16 cellular contexts compared by ENCODE assay signal in genomic region chr1:89834078-89834704, GRCh38.
"Had no signal": no experiment of that assay in that cellular context is flagged by ENCODE, and none has a peak within 500 bp of the region (broad histone marks: within the 10 kb centered on the region; RNA-seq: fewer than 3 reads in every experiment).

No MANE protein-coding gene starts in this region.

- H3K9me3 Mint-ChIP-seq: activated CD4-positive, alpha-beta memory T cell treated with anti-CD3 and anti-CD28 coated beads, Interleukin-2, amount 10 ng/mL, durations not matched to agents 7 days and 5 days; activated naive CD4-positive, alpha-beta T cell treated with anti-CD3 and anti-CD28 coated beads, Interleukin-2, amount 50 U/mL, for 24 hours; activated T-cell treated with anti-CD3 and anti-CD28 coated beads, Interleukin-2, amount 50 U/mL, for 4 hours; mesothelial cell of epicardium; T-cell had no signal

- H3K9ac ChIP-seq: SK-N-SH had no signal

- H3K4me3 ChIP-seq: prostate gland, testis had no signal

- H3K27me3 ChIP-seq: testis had no signal

- H3K9me2 ChIP-seq: SK-N-SH had no signal

- H3K4me1 ChIP-seq: prostate gland had no signal

- DNase-seq: activated CD4-positive, alpha-beta memory T cell treated with anti-CD3 and anti-CD28 coated beads, Interleukin-2, amount 10 ng/mL, durations not matched to agents 7 days and 5 days; activated effector memory CD4-positive, alpha-beta T cell treated with anti-CD3 and anti-CD28 coated beads, Interleukin-2, amount 50 U/mL, for 16 hours; activated T-cell treated with anti-CD3 and anti-CD28 coated beads, Interleukin-2, amount 50 U/mL, for 4 hours; glutamatergic neuron; SK-N-SH; small intestine; stimulated activated CD4-positive, alpha-beta T cell treated with anti-CD3 and anti-CD28 coated beads, Interleukin-4, amount 100 ng/mL, for 4 hours; stimulated activated CD8-positive, alpha-beta memory T cell treated with anti-CD3 and anti-CD28 coated beads, Interleukin-4, amount 100 ng/mL, for 48 hours; stimulated activated naive CD8-positive, alpha-beta T cell treated with anti-CD3 and anti-CD28 coated beads, Interleukin-15, Interleukin-2, amounts not matched to agents 100 U/mL and 50 U/mL, for 24 hours; T-cell; T-helper 9 cell had no signal

- ATAC-seq: activated CD4-positive, CD25-positive, alpha-beta regulatory T cell treated with anti-CD3 and anti-CD28 coated beads, Interleukin-2, amount 50 U/mL, for 24 hours; activated T-cell treated with anti-CD3 and anti-CD28 coated beads, Interleukin-2, amount 50 U/mL, for 4 hours; stimulated activated naive CD8-positive, alpha-beta T cell treated with anti-CD3 and anti-CD28 coated beads, Interleukin-15, Interleukin-2, amounts not matched to agents 100 U/mL and 50 U/mL, for 24 hours; T-cell had no signal

- H3K27ac Mint-ChIP-seq: activated CD4-positive, alpha-beta memory T cell treated with anti-CD3 and anti-CD28 coated beads, Interleukin-2, amount 10 ng/mL, durations not matched to agents 7 days and 5 days; activated naive CD4-positive, alpha-beta T cell treated with anti-CD3 and anti-CD28 coated beads, Interleukin-2, amount 50 U/mL, for 24 hours; mesothelial cell of epicardium; T-cell had no signal

- H3K36me3 Mint-ChIP-seq: activated naive CD4-positive, alpha-beta T cell treated with anti-CD3 and anti-CD28 coated beads, Interleukin-2, amount 50 U/mL, for 24 hours; mesothelial cell of epicardium; T-cell had no signal

- H3K4me2 ChIP-seq: SK-N-SH had no signal

- H3K36me3 ChIP-seq: prostate gland had no signal

- H3K27ac ChIP-seq: prostate gland had no signal

- H3K4me3 Mint-ChIP-seq: activated CD4-positive, alpha-beta memory T cell treated with anti-CD3 and anti-CD28 coated beads, Interleukin-2, amount 10 ng/mL, durations not matched to agents 7 days and 5 days; activated naive CD4-positive, alpha-beta T cell treated with anti-CD3 and anti-CD28 coated beads, Interleukin-2, amount 50 U/mL, for 24 hours; activated T-cell treated with anti-CD3 and anti-CD28 coated beads, Interleukin-2, amount 50 U/mL, for 4 hours; mesothelial cell of epicardium; T-cell had no signal

- H3K27me3 Mint-ChIP-seq: activated naive CD4-positive, alpha-beta T cell treated with anti-CD3 and anti-CD28 coated beads, Interleukin-2, amount 50 U/mL, for 24 hours; T-cell had no signal

- H3K9me3 ChIP-seq: prostate gland, SK-N-SH, testis had no signal
